ENCODE assay signal across 1 cellular context in the genomic region with DNA sequence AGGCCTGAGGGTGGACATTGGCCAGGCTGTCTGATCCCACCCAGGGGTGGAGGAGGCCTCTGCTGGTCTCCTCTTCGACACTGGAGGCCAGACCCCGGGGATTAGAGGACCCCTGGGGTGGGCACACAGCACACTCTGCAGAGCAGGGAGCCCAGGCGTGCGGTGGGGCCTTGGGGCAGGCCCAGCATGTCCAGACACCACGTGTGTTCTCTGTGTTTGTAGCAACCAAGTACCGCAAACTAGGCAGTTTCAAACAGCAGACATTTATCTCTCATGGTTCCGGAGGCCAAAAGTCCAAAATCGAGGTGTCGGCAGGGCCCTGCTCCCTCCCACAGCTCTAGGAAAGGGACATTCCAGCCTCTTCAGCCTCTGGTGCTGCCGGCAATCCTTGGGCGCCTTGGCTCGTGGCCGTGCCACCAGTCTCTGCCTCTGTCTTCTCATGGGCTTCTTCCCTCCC.
A peak's percentile ranks its signal among the peaks of the same experiment; 100 is the strongest.
TF ChIP-seq lines count a peak whose summit lies in the region.

No MANE protein-coding gene starts in this region.

TF ChIP-seq in HepG2, 621 proteins besides CTCF, POLR2A, EP300 and RAD21 (continued from another document and continues in another):
- TF ChIP-seq, protein P1, sequence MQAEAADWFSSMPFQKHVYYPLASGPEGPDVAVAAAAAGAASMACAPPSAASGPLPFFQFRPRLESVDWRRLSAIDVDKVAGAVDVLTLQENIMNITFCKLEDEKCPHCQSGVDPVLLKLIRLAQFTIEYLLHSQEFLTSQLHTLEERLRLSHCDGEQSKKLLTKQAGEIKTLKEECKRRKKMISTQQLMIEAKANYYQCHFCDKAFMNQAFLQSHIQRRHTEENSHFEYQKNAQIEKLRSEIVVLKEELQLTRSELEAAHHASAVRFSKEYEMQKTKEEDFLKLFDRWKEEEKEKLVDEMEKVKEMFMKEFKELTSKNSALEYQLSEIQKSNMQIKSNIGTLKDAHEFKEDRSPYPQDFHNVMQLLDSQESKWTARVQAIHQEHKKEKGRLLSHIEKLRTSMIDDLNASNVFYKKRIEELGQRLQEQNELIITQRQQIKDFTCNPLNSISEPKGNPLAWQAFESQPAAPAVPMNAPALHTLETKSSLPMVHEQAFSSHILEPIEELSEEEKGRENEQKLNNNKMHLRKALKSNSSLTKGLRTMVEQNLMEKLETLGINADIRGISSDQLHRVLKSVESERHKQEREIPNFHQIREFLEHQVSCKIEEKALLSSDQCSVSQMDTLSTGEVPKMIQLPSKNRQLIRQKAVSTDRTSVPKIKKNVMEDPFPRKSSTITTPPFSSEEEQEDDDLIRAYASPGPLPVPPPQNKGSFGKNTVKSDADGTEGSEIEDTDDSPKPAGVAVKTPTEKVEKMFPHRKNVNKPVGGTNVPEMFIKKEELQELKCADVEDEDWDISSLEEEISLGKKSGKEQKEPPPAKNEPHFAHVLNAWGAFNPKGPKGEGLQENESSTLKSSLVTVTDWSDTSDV (CRISPR knock-in tag; IDR thresholded peaks at IDR 0.05) = no peak
- TF ChIP-seq FOXK1 (CRISPR knock-in tag; IDR thresholded peaks at IDR 0.05; ENCODE audit: borderline replicate concordance, low read depth) (no peak), ZBTB21 (CRISPR knock-in tag; IDR thresholded peaks at IDR 0.05) (no peak), ZNF839 (CRISPR knock-in tag; IDR thresholded peaks at IDR 0.05; ENCODE audit: borderline replicate concordance) (no peak), ZFP1 (CRISPR knock-in tag; IDR thresholded peaks at IDR 0.05) (no peak), SCMH1 (CRISPR knock-in tag; IDR thresholded peaks at IDR 0.05; ENCODE audit: borderline replicate concordance) (no peak), ZNF615 (CRISPR knock-in tag; IDR thresholded peaks at IDR 0.05; ENCODE audit: borderline replicate concordance) (no peak), MED1 (CRISPR knock-in tag; IDR thresholded peaks at IDR 0.05) (peak; percentile 44; the same call in 1 of the 2 replicates), SETDB1 (CRISPR knock-in tag; IDR thresholded peaks at IDR 0.05; ENCODE audit: borderline replicate concordance) (no peak), GPN1 (CRISPR knock-in tag; IDR thresholded peaks at IDR 0.05; ENCODE audit: borderline replicate concordance) (no peak), HNF4A (CRISPR knock-in tag; IDR thresholded peaks at IDR 0.05) (peak; percentile 84), ZNF629 (CRISPR knock-in tag; conservative IDR thresholded peaks at IDR 0.05) (no peak), MTF2 (CRISPR knock-in tag; IDR thresholded peaks at IDR 0.05; ENCODE audit: borderline replicate concordance) (no peak), SAP130 (CRISPR knock-in tag; IDR thresholded peaks at IDR 0.05; ENCODE audit: low read depth) (peak; percentile 67), IKZF4 (CRISPR knock-in tag; IDR thresholded peaks at IDR 0.05; ENCODE audit: borderline replicate concordance, low read depth, not compliant biosample characterization) (peak; percentile 10), BCL6 (CRISPR knock-in tag; IDR thresholded peaks at IDR 0.05) (peak; percentile 39; the same call in 1 of the 2 replicates), ZNF180 (CRISPR knock-in tag; IDR thresholded peaks at IDR 0.05; ENCODE audit: borderline replicate concordance, low read depth) (no peak), SRY (CRISPR knock-in tag; IDR thresholded peaks at IDR 0.05) (0 out of 2 replicates have a peak, but pooled peaks have one; percentile 70), IRX3 (CRISPR knock-in tag; IDR thresholded peaks at IDR 0.05; ENCODE audit: borderline replicate concordance, low read depth) (no peak), ZNF124 (CRISPR knock-in tag; IDR thresholded peaks at IDR 0.05) (no peak), CBFB (CRISPR knock-in tag; IDR thresholded peaks at IDR 0.05) (no peak), TAF15 (IDR thresholded peaks at IDR 0.05; ENCODE audit: low read depth, low read length, poor library complexity, severe bottlenecking) (no peak), ZNF451 (CRISPR knock-in tag; IDR thresholded peaks at IDR 0.05) (no peak), DR1 (CRISPR knock-in tag; IDR thresholded peaks at IDR 0.05) (no peak), GFI1 (CRISPR knock-in tag; IDR thresholded peaks at IDR 0.05; ENCODE audit: borderline replicate concordance) (no peak)
- TF ChIP-seq, protein P2, sequence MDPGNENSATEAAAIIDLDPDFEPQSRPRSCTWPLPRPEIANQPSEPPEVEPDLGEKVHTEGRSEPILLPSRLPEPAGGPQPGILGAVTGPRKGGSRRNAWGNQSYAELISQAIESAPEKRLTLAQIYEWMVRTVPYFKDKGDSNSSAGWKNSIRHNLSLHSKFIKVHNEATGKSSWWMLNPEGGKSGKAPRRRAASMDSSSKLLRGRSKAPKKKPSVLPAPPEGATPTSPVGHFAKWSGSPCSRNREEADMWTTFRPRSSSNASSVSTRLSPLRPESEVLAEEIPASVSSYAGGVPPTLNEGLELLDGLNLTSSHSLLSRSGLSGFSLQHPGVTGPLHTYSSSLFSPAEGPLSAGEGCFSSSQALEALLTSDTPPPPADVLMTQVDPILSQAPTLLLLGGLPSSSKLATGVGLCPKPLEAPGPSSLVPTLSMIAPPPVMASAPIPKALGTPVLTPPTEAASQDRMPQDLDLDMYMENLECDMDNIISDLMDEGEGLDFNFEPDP (CRISPR knock-in tag; conservative IDR thresholded peaks at IDR 0.05) = no peak
- TF ChIP-seq, protein P3, sequence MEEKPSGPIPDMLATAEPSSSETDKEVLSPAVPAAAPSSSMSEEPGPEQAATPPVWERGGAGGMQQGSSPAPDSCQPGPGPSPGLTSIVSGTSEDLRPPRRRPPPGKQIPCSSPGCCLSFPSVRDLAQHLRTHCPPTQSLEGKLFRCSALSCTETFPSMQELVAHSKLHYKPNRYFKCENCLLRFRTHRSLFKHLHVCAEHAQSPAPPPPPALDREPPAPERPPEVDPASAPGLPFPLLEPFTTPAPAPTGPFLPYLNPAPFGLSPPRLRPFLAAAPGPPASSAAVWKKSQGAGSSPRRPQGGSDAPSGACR (CRISPR knock-in tag; IDR thresholded peaks at IDR 0.05) = no peak
- TF ChIP-seq, protein P4, sequence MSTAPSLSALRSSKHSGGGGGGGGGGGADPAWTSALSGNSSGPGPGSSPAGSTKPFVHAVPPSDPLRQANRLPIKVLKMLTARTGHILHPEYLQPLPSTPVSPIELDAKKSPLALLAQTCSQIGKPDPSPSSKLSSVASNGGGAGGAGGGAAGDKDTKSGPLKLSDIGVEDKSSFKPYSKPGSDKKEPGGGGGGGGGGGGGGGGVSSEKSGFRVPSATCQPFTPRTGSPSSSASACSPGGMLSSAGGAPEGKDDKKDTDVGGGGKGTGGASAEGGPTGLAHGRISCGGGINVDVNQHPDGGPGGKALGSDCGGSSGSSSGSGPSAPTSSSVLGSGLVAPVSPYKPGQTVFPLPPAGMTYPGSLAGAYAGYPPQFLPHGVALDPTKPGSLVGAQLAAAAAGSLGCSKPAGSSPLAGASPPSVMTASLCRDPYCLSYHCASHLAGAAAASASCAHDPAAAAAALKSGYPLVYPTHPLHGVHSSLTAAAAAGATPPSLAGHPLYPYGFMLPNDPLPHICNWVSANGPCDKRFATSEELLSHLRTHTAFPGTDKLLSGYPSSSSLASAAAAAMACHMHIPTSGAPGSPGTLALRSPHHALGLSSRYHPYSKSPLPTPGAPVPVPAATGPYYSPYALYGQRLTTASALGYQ (CRISPR knock-in tag; IDR thresholded peaks at IDR 0.05) = no peak
- TF ChIP-seq, protein P5, sequence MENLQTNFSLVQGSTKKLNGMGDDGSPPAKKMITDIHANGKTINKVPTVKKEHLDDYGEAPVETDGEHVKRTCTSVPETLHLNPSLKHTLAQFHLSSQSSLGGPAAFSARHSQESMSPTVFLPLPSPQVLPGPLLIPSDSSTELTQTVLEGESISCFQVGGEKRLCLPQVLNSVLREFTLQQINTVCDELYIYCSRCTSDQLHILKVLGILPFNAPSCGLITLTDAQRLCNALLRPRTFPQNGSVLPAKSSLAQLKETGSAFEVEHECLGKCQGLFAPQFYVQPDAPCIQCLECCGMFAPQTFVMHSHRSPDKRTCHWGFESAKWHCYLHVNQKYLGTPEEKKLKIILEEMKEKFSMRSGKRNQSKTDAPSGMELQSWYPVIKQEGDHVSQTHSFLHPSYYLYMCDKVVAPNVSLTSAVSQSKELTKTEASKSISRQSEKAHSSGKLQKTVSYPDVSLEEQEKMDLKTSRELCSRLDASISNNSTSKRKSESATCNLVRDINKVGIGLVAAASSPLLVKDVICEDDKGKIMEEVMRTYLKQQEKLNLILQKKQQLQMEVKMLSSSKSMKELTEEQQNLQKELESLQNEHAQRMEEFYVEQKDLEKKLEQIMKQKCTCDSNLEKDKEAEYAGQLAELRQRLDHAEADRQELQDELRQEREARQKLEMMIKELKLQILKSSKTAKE (CRISPR knock-in tag; IDR thresholded peaks at IDR 0.05; ENCODE audit: borderline replicate concordance) = no peak
- TF ChIP-seq, protein P6, sequence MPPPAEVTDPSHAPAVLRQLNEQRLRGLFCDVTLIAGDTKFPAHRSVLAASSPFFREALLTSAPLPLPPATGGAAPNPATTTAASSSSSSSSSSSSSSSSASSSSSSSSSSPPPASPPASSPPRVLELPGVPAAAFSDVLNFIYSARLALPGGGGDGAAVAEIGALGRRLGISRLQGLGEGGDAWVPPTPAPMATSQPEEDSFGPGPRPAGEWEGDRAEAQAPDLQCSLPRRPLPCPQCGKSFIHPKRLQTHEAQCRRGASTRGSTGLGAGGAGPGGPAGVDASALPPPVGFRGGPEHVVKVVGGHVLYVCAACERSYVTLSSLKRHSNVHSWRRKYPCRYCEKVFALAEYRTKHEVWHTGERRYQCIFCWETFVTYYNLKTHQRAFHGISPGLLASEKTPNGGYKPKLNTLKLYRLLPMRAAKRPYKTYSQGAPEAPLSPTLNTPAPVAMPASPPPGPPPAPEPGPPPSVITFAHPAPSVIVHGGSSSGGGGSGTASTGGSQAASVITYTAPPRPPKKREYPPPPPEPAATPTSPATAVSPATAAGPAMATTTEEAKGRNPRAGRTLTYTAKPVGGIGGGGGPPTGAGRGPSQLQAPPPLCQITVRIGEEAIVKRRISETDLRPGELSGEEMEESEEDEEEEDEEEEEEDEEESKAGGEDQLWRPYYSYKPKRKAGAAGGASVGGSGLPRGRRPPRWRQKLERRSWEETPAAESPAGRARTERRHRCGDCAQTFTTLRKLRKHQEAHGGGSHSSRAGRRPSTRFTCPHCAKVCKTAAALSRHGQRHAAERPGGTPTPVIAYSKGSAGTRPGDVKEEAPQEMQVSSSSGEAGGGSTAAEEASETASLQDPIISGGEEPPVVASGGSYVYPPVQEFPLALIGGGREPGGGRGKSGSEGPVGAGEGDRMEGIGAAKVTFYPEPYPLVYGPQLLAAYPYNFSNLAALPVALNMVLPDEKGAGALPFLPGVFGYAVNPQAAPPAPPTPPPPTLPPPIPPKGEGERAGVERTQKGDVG (CRISPR knock-in tag; IDR thresholded peaks at IDR 0.05; ENCODE audit: borderline replicate concordance) = no peak
- TF ChIP-seq, protein P7, sequence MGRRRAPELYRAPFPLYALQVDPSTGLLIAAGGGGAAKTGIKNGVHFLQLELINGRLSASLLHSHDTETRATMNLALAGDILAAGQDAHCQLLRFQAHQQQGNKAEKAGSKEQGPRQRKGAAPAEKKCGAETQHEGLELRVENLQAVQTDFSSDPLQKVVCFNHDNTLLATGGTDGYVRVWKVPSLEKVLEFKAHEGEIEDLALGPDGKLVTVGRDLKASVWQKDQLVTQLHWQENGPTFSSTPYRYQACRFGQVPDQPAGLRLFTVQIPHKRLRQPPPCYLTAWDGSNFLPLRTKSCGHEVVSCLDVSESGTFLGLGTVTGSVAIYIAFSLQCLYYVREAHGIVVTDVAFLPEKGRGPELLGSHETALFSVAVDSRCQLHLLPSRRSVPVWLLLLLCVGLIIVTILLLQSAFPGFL (CRISPR knock-in tag; IDR thresholded peaks at IDR 0.05) = no peak
- TF ChIP-seq, protein P8, sequence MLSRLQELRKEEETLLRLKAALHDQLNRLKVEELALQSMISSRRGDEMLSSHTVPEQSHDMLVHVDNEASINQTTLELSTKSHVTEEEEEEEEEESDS (CRISPR knock-in tag; IDR thresholded peaks at IDR 0.05; ENCODE audit: borderline replicate concordance) = no peak
- TF ChIP-seq, protein P9, sequence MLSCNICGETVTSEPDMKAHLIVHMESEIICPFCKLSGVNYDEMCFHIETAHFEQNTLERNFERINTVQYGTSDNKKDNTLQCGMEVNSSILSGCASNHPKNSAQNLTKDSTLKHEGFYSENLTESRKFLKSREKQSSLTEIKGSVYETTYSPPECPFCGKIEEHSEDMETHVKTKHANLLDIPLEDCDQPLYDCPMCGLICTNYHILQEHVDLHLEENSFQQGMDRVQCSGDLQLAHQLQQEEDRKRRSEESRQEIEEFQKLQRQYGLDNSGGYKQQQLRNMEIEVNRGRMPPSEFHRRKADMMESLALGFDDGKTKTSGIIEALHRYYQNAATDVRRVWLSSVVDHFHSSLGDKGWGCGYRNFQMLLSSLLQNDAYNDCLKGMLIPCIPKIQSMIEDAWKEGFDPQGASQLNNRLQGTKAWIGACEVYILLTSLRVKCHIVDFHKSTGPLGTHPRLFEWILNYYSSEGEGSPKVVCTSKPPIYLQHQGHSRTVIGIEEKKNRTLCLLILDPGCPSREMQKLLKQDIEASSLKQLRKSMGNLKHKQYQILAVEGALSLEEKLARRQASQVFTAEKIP (CRISPR knock-in tag; IDR thresholded peaks at IDR 0.05; ENCODE audit: borderline replicate concordance) = no peak
- TF ChIP-seq, protein P10, sequence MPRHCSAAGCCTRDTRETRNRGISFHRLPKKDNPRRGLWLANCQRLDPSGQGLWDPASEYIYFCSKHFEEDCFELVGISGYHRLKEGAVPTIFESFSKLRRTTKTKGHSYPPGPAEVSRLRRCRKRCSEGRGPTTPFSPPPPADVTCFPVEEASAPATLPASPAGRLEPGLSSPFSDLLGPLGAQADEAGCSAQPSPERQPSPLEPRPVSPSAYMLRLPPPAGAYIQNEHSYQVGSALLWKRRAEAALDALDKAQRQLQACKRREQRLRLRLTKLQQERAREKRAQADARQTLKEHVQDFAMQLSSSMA (CRISPR knock-in tag; IDR thresholded peaks at IDR 0.05) = no peak
- TF ChIP-seq, protein P11, sequence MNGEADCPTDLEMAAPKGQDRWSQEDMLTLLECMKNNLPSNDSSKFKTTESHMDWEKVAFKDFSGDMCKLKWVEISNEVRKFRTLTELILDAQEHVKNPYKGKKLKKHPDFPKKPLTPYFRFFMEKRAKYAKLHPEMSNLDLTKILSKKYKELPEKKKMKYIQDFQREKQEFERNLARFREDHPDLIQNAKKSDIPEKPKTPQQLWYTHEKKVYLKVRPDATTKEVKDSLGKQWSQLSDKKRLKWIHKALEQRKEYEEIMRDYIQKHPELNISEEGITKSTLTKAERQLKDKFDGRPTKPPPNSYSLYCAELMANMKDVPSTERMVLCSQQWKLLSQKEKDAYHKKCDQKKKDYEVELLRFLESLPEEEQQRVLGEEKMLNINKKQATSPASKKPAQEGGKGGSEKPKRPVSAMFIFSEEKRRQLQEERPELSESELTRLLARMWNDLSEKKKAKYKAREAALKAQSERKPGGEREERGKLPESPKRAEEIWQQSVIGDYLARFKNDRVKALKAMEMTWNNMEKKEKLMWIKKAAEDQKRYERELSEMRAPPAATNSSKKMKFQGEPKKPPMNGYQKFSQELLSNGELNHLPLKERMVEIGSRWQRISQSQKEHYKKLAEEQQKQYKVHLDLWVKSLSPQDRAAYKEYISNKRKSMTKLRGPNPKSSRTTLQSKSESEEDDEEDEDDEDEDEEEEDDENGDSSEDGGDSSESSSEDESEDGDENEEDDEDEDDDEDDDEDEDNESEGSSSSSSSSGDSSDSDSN (CRISPR knock-in tag; IDR thresholded peaks at IDR 0.05) = peak; percentile 21
- TF ChIP-seq, protein P12, sequence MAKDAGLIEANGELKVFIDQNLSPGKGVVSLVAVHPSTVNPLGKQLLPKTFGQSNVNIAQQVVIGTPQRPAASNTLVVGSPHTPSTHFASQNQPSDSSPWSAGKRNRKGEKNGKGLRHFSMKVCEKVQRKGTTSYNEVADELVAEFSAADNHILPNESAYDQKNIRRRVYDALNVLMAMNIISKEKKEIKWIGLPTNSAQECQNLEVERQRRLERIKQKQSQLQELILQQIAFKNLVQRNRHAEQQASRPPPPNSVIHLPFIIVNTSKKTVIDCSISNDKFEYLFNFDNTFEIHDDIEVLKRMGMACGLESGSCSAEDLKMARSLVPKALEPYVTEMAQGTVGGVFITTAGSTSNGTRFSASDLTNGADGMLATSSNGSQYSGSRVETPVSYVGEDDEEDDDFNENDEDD (CRISPR knock-in tag; IDR thresholded peaks at IDR 0.05; ENCODE audit: borderline replicate concordance) = peak; percentile 58; the same call in 1 of the 2 replicates
